1 cellular context compared by ENCODE assay signal in genomic region chr19:49921871-49922755, GRCh38.
TF ChIP-seq lines count a peak whose summit lies in the region.

No MANE protein-coding gene starts in this region.

TF ChIP-seq in IMR-90, 13 proteins besides CTCF, POLR2A, EP300 and RAD21:
- TF ChIP-seq CHD1 (IDR thresholded peaks at IDR 0.05; ENCODE audit: low read depth, low read length) = no peak
- no peak for TF ChIP-seq RCOR1 (IDR thresholded peaks at IDR 0.05; ENCODE audit: insufficient replicate concordance, low read length)
- peak; percentile 76 for TF ChIP-seq CEBPB (IDR thresholded peaks at IDR 0.05; ENCODE audit: low read depth, low read length)
- TF ChIP-seq RFX5 (IDR thresholded peaks at IDR 0.05; ENCODE audit: low read depth, low read length) = no peak
- peak; percentile 42; the same call in 1 of the 2 replicates for TF ChIP-seq FOS (IDR thresholded peaks at IDR 0.05; ENCODE audit: low read depth, low read length)
- TF ChIP-seq MXI1 (IDR thresholded peaks at IDR 0.05; ENCODE audit: borderline replicate concordance, low read depth, low read length) = peak; percentile 37; the same call in 1 of the 2 replicates
